In the genomic region with DNA sequence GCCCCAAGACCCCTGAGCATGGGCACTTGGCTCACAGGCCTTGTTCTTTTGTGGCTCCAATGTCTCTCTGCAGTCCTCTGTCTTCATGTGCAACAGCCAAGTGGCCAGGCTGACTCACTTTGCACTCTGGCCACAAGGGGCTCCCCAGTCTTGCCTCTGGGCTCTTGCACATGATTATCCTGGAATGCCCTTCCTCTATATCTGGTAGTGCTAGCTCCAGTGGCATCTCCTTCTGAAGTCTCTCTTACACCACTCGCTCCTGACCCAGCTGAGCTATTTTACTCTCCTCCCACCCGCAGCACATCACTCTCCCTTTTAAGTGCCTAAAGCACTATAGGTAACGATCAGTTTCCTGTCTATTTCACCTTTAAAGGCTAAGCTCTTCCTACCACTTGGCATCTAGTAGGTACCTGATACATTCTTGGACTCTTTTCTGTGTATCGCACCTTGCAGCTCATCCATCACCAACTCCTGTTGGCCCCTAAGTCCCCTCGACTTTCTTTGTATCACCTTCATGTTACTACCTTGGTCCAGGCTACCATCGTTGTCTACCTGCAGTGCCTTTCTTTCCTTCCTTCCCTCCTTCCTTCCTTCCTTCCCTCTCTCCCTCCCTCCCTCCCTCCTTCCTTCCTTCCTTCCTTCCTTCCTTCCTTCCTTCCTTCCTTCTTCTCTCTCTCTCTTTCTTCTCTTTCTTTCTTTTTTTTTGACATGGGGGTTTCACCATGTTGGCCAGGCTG, we compare ENCODE assay signal across 1 cellular context.
TF ChIP-seq lines count a peak whose summit lies in the region.

No MANE protein-coding gene starts in this region.

TF ChIP-seq in K562, 482 proteins besides CTCF, POLR2A, EP300 and RAD21 (continued from another document):
- TF ChIP-seq, protein P1, sequence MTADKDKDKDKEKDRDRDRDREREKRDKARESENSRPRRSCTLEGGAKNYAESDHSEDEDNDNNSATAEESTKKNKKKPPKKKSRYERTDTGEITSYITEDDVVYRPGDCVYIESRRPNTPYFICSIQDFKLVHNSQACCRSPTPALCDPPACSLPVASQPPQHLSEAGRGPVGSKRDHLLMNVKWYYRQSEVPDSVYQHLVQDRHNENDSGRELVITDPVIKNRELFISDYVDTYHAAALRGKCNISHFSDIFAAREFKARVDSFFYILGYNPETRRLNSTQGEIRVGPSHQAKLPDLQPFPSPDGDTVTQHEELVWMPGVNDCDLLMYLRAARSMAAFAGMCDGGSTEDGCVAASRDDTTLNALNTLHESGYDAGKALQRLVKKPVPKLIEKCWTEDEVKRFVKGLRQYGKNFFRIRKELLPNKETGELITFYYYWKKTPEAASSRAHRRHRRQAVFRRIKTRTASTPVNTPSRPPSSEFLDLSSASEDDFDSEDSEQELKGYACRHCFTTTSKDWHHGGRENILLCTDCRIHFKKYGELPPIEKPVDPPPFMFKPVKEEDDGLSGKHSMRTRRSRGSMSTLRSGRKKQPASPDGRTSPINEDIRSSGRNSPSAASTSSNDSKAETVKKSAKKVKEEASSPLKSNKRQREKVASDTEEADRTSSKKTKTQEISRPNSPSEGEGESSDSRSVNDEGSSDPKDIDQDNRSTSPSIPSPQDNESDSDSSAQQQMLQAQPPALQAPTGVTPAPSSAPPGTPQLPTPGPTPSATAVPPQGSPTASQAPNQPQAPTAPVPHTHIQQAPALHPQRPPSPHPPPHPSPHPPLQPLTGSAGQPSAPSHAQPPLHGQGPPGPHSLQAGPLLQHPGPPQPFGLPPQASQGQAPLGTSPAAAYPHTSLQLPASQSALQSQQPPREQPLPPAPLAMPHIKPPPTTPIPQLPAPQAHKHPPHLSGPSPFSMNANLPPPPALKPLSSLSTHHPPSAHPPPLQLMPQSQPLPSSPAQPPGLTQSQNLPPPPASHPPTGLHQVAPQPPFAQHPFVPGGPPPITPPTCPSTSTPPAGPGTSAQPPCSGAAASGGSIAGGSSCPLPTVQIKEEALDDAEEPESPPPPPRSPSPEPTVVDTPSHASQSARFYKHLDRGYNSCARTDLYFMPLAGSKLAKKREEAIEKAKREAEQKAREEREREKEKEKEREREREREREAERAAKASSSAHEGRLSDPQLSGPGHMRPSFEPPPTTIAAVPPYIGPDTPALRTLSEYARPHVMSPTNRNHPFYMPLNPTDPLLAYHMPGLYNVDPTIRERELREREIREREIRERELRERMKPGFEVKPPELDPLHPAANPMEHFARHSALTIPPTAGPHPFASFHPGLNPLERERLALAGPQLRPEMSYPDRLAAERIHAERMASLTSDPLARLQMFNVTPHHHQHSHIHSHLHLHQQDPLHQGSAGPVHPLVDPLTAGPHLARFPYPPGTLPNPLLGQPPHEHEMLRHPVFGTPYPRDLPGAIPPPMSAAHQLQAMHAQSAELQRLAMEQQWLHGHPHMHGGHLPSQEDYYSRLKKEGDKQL (CRISPR knock-in tag; IDR thresholded peaks at IDR 0.05; ENCODE audit: borderline replicate concordance) = no peak
- TF ChIP-seq, protein P2, sequence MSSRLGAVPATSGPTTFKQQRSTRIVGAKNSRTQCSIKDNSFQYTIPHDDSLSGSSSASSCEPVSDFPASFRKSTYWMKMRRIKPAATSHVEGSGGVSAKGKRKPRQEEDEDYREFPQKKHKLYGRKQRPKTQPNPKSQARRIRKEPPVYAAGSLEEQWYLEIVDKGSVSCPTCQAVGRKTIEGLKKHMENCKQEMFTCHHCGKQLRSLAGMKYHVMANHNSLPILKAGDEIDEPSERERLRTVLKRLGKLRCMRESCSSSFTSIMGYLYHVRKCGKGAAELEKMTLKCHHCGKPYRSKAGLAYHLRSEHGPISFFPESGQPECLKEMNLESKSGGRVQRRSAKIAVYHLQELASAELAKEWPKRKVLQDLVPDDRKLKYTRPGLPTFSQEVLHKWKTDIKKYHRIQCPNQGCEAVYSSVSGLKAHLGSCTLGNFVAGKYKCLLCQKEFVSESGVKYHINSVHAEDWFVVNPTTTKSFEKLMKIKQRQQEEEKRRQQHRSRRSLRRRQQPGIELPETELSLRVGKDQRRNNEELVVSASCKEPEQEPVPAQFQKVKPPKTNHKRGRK (tag; IDR thresholded peaks at IDR 0.05) = peak; percentile 95
- TF ChIP-seq, protein P3, sequence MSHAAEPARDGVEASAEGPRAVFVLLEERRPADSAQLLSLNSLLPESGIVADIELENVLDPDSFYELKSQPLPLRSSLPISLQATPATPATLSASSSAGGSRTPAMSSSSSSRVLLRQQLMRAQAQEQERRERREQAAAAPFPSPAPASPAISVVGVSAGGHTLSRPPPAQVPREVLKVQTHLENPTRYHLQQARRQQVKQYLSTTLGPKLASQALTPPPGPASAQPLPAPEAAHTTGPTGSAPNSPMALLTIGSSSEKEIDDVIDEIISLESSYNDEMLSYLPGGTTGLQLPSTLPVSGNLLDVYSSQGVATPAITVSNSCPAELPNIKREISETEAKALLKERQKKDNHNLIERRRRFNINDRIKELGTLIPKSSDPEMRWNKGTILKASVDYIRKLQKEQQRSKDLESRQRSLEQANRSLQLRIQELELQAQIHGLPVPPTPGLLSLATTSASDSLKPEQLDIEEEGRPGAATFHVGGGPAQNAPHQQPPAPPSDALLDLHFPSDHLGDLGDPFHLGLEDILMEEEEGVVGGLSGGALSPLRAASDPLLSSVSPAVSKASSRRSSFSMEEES (CRISPR knock-in tag; IDR thresholded peaks at IDR 0.05) = no peak
- TF ChIP-seq PPARD (CRISPR knock-in tag; IDR thresholded peaks at IDR 0.05) = no peak
- no peak for TF ChIP-seq JUND (IDR thresholded peaks at IDR 0.05; ENCODE audit: borderline replicate concordance, low read depth, low read length)
- TF ChIP-seq JUND (tag; IDR thresholded peaks at IDR 0.05; ENCODE audit: borderline replicate concordance, low read depth, low read length) = peak; percentile 17; the same call in 1 of the 3 replicates
- no peak for TF ChIP-seq GABPB2 (CRISPR knock-in tag; conservative IDR thresholded peaks at IDR 0.05)
- TF ChIP-seq HEY1 (CRISPR knock-in tag; IDR thresholded peaks at IDR 0.05; ENCODE audit: borderline replicate concordance) = no peak
- no peak for TF ChIP-seq RNF2 (IDR thresholded peaks at IDR 0.05)
- no peak for TF ChIP-seq CC2D1A (IDR thresholded peaks at IDR 0.05)
- no peak for TF ChIP-seq KHSRP (IDR thresholded peaks at IDR 0.05)
- TF ChIP-seq SMC3 (conservative IDR thresholded peaks at IDR 0.05; ENCODE audit: insufficient read depth, low read depth, low read length) = 0 out of 2 replicates have a peak, but pooled peaks have one; percentile 12
- TF ChIP-seq ZNF253 (CRISPR knock-in tag; conservative IDR thresholded peaks at IDR 0.05) = no peak
- TF ChIP-seq SPI1 (IDR thresholded peaks at IDR 0.05; ENCODE audit: borderline replicate concordance, low read depth, low read length) = 0 out of 2 replicates have a peak, but pooled peaks have one; percentile 5
- TF ChIP-seq HNRNPLL (IDR thresholded peaks at IDR 0.05; ENCODE audit: low read depth, low read length, poor library complexity, severe bottlenecking) = no peak
- no peak for TF ChIP-seq U2AF1 (optimal IDR thresholded peaks at IDR 0.05; ENCODE audit: low read depth, low read length)
- no peak for TF ChIP-seq EGR1 (conservative IDR thresholded peaks at IDR 0.05)
- no peak for TF ChIP-seq TEAD1 (CRISPR knock-in tag; IDR thresholded peaks at IDR 0.05)
TF ChIP-seq in K562: peak in this region for 5.
